ENCODE assay signal across 8 cellular contexts in genomic region chr4:73740353-73740778, GRCh38. TPM values are rescaled to one million over a fixed set of nuclear protein-coding genes. Genes with fewer than 3 reads are reported as not detected.
A peak's percentile ranks its signal among the peaks of the same experiment; 100 is the strongest.
DNase-seq lines count a peak whose midpoint lies in the region; ATAC-seq and TF ChIP-seq lines count a peak whose summit lies in the region.

Gene CXCL8 (plus strand): TSS chr4:73740569. CDS start chr4:73740659, 90 bp downstream.

- DNase-seq in T-helper 17 cell (no peak), head of caudate nucleus (peak in 31 of 42 donors; percentile 10 to 64 (median 37)), epidermal melanocyte (ENCODE audit: insufficient read length, low spot score) (no peak)
- no peak for DNase-seq in stimulated activated CD4-positive, alpha-beta T cell treated with anti-CD3 and anti-CD28 coated beads, Interleukin-1b, Interleukin-23, amount 100 ng/mL, for 48 hours

- peak; percentile 62 for ATAC-seq in GM18505 (IDR thresholded peaks at IDR 0.05; ENCODE audit: unreplicated experiment)
- ATAC-seq in T-helper 17 cell, result peak; percentile 33
- no peak for ATAC-seq in GM19023 (IDR thresholded peaks at IDR 0.05; ENCODE audit: unreplicated experiment)

- H3K9me2 ChIP-seq in Loucy (replicated peaks; ENCODE audit: low read depth, low read length), result no peaks in the 10 kb centered on the region

- H3K9me3 ChIP-seq in Loucy (ENCODE audit: insufficient read depth, low read depth, low read length) (no peaks in the 10 kb centered on the region), T-helper 17 cell (ENCODE audit: control insufficient read depth, low read length, poor library complexity, severe bottlenecking) (no peaks in the 10 kb centered on the region), skeletal muscle satellite cell (replicated peaks; ENCODE audit: low read length) (no peaks in the 10 kb centered on the region)

- H3K4me1 Mint-ChIP-seq in T-helper 17 cell, result no peaks in the 10 kb centered on the region

- intact Hi-C loops in head of caudate nucleus (cut with DNase I), result no loop called here

- peaks cover 6% of the 10 kb centered on the region for H3K27me3 Mint-ChIP-seq in T-helper 17 cell

- H3F3A ChIP-seq in Loucy (ENCODE audit: low read depth), result no peaks in the 10 kb centered on the region

- TF ChIP-seq CTCF in Loucy (conservative IDR thresholded peaks at IDR 0.05; ENCODE audit: low read length), result no peak

- H3K27me3 ChIP-seq in Loucy (ENCODE audit: insufficient read depth, low read length, poor library complexity, severe bottlenecking) (no peaks in the 10 kb centered on the region), skeletal muscle satellite cell (ENCODE audit: control insufficient read depth, insufficient read depth, low read length) (no peaks in the 10 kb centered on the region)

- no peak within 1 kb of the TSS for H3K27ac Mint-ChIP-seq in T-helper 17 cell

- H3K36me3 ChIP-seq in Loucy (ENCODE audit: insufficient read depth, low read length) (no peaks in the 10 kb centered on the region), skeletal muscle satellite cell (ENCODE audit: insufficient read depth, low read length) (no peaks in the 10 kb centered on the region)

- H3K79me2 ChIP-seq in Loucy (ENCODE audit: insufficient read depth, low read length), result no peaks in the 10 kb centered on the region

- no peak within 1 kb of the TSS for H3K4me2 ChIP-seq in Loucy (ENCODE audit: low read depth, low read length, poor library complexity, severe bottlenecking)
- H3K4me2 ChIP-seq in skeletal muscle satellite cell (ENCODE audit: low read length), result peak within 1 kb of the TSS; percentile 37

- no peaks in the 10 kb centered on the region for H3K4me1 ChIP-seq in Loucy (ENCODE audit: insufficient read depth, low read length, poor library complexity, severe bottlenecking)
- peaks cover 25% of the 10 kb centered on the region for H3K4me1 ChIP-seq in skeletal muscle satellite cell (ENCODE audit: control insufficient read depth, insufficient read depth, low read length)

- H3K36me3 Mint-ChIP-seq in T-helper 17 cell (ENCODE audit: low read depth), result no peaks in the 10 kb centered on the region

- peak within 1 kb of the TSS; percentile 60; the same call in 1 of the 2 replicates for H2AFZ ChIP-seq in Loucy (ENCODE audit: low read length)

- H3K4me3 ChIP-seq in Loucy (ENCODE audit: low read length, poor library complexity, severe bottlenecking) (no peak within 1 kb of the TSS), skeletal muscle satellite cell (ENCODE audit: low read length) (peak within 1 kb of the TSS; percentile 9)

- no peaks in the 10 kb centered on the region for H4K20me1 ChIP-seq in Loucy (ENCODE audit: insufficient read depth, low read length, poor library complexity, severe bottlenecking)

- TF ChIP-seq POLR2A in GM18505 (IDR thresholded peaks at IDR 0.05; ENCODE audit: borderline replicate concordance, extremely low read depth, insufficient read depth, insufficient read length), result no peak

- H3K4me3 Mint-ChIP-seq in T-helper 17 cell, result no peak within 1 kb of the TSS

- H3K9ac ChIP-seq in Loucy (ENCODE audit: low read depth, low read length, poor library complexity, severe bottlenecking), result no peak within 1 kb of the TSS
- H3K9ac ChIP-seq in skeletal muscle satellite cell (ENCODE audit: low read depth, low read length), result peak within 1 kb of the TSS; percentile 3

RNA-seq across cellular contexts. Expression of gene CXCL8, which starts in this region (rescaled TPM):
- total RNA-seq in T-helper 17 cell, result 10 to 100 TPM; 16.2 to 41.3 TPM
- 86.9 and 314 TPM in 2 replicates for total RNA-seq in skeletal muscle satellite cell (2012; rRNA removed)

Comparison
In these comparisons a context has a peak if more than half of its experiments do, and no peak if none do; other contexts are left out.
1. DNase-seq: peak in head of caudate nucleus (31 of 42); none in T-helper 17 cell (0 of 3), epidermal melanocyte (single experiment) and stimulated activated CD4-positive, alpha-beta T cell treated with anti-CD3 and anti-CD28 coated beads, Interleukin-1b, Interleukin-23, amount 100 ng/mL, for 48 hours (single experiment).